In the genomic region with DNA sequence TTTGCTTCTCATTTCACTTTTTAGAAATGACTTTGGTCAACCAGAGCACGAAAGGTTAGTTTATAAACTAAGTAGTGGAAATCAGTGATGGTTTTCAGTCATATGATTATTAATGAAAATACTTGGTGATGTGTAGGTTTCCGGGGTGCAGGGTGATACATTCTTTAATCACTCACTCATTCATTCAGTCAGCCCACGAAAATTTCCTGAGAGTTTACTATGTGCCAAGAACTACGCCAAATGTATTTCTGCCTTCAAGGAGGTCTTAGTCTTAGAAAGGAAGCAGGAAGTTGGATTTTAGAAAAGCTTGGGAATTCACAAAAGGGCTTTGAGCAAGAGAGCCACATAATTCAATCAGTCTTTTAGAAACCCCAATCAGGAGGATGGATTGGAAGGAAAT, we compare ENCODE assay signal across 22 cellular contexts.
"Had no signal": no experiment of that assay in that cellular context is flagged by ENCODE, and none has a peak within 500 bp of the region (broad histone marks: within the 10 kb centered on the region; RNA-seq: fewer than 3 reads in every experiment).

No MANE protein-coding gene starts in this region.

- ATAC-seq: activated T-helper 17 cell treated with anti-CD3 and anti-CD28 coated beads, Interleukin-2, amount 50 U/mL, for 72 hours; T-helper 17 cell had no signal

- H3K27ac Mint-ChIP-seq: activated B cell treated with CpG ODN at 0.5 μM for 24 hours; activated CD4-positive, alpha-beta memory T cell treated with anti-CD3 and anti-CD28 coated beads for 36 hours; activated CD4-positive, alpha-beta T cell treated with anti-CD3 and anti-CD28 coated beads, Interleukin-2, amount 10 ng/mL, durations not matched to agents 7 days and 5 days; activated naive CD4-positive, alpha-beta T cell treated with anti-CD3 and anti-CD28 coated beads for 36 hours; activated naive CD8-positive, alpha-beta T cell; activated T-helper 17 cell treated with anti-CD3 and anti-CD28 coated beads, Interleukin-2, amount 50 U/mL, for 72 hours; T-helper 17 cell had no signal

- H3K36me3 Mint-ChIP-seq: activated CD4-positive, alpha-beta memory T cell treated with anti-CD3 and anti-CD28 coated beads for 36 hours; activated naive CD8-positive, alpha-beta T cell had no signal

- H3K4me1 Mint-ChIP-seq: activated B cell treated with CpG ODN at 0.5 μM for 24 hours; activated CD4-positive, alpha-beta T cell treated with anti-CD3 and anti-CD28 coated beads, Interleukin-2, amount 10 ng/mL, durations not matched to agents 7 days and 5 days; activated T-helper 17 cell treated with anti-CD3 and anti-CD28 coated beads, Interleukin-2, amount 50 U/mL, for 72 hours had no signal

- H3K4me3 Mint-ChIP-seq: activated B cell treated with CpG ODN at 0.5 μM for 24 hours; activated CD4-positive, alpha-beta memory T cell treated with anti-CD3 and anti-CD28 coated beads for 36 hours; activated CD4-positive, alpha-beta T cell treated with anti-CD3 and anti-CD28 coated beads, Interleukin-2, amount 10 ng/mL, durations not matched to agents 7 days and 5 days; activated naive CD4-positive, alpha-beta T cell treated with anti-CD3 and anti-CD28 coated beads for 36 hours; activated naive CD8-positive, alpha-beta T cell; activated T-helper 17 cell treated with anti-CD3 and anti-CD28 coated beads, Interleukin-2, amount 50 U/mL, for 72 hours; T-helper 17 cell had no signal

- H3K9me3 Mint-ChIP-seq: activated B cell treated with CpG ODN at 0.5 μM for 24 hours; activated CD4-positive, alpha-beta memory T cell treated with anti-CD3 and anti-CD28 coated beads for 36 hours; activated CD4-positive, alpha-beta T cell treated with anti-CD3 and anti-CD28 coated beads, Interleukin-2, amount 10 ng/mL, durations not matched to agents 7 days and 5 days; activated naive CD4-positive, alpha-beta T cell treated with anti-CD3 and anti-CD28 coated beads for 36 hours; activated T-helper 17 cell treated with anti-CD3 and anti-CD28 coated beads, Interleukin-2, amount 50 U/mL, for 72 hours had no signal

- DNase-seq: activated B cell treated with CpG ODN at 0.5 μM for 24 hours; activated CD4-positive, alpha-beta memory T cell treated with anti-CD3 and anti-CD28 coated beads for 36 hours; activated CD4-positive, alpha-beta T cell treated with anti-CD3 and anti-CD28 coated beads for 1 hour; activated CD4-positive, alpha-beta T cell treated with anti-CD3 and anti-CD28 coated beads, Interleukin-2, amount 10 ng/mL, durations not matched to agents 7 days and 5 days; activated CD8-positive, alpha-beta memory T cell treated with anti-CD3 and anti-CD28 coated beads for 24 hours; activated gamma-delta T cell; activated naive CD4-positive, alpha-beta T cell treated with anti-CD3 and anti-CD28 coated beads for 36 hours; activated T-cell treated with anti-CD3 and anti-CD28 coated beads, Interleukin-2, amount 50 U/mL, for 48 hours; amygdala; cerebellar nuclear complex; Karpas-422; NCI-H1105 treated with DMSO at 0.1 percent for 48 hours; NCI-H1436 treated with DMSO at 0.1 percent for 48 hours; NCI-H187 treated with DMSO at 0.1 percent for 48 hours; NCI-H2081 treated with DMSO at 0.1 percent for 48 hours; NCI-H526; NCI-H774; SIG-M5; T-helper 17 cell; T-helper 9 cell had no signal
